10 cellular contexts compared by ENCODE assay signal in genomic region chr22:44710474-44711235, GRCh38. TPM values are rescaled to one million over a fixed set of nuclear protein-coding genes. Genes with fewer than 3 reads are reported as not detected.
A peak's percentile ranks its signal among the peaks of the same experiment; 100 is the strongest.
DNase-seq lines count a peak whose midpoint lies in the region; ATAC-seq and TF ChIP-seq lines count a peak whose summit lies in the region.
"Had no signal": no experiment of that assay in that cellular context is flagged by ENCODE, and none has a peak within 500 bp of the region (broad histone marks: within the 10 kb centered on the region; RNA-seq: fewer than 3 reads in every experiment).

No MANE protein-coding gene starts in this region.

- ATAC-seq in WTC11: no peak

- CTCF ChIA-PET in WTC11 (lab: Charles Lee): interaction anchor here (1.7 kb wide), 1 partner anchor 12 kb away, joined by 5 read pairs; no protein-coding TSS in a partner anchor

- H3K4me1 Mint-ChIP-seq in activated naive CD8-positive, alpha-beta T cell (ENCODE audit: low read depth): peaks cover 46% of the 10 kb centered on the region
- H3K4me1 Mint-ChIP-seq in WTC11: peaks cover 7% of the 10 kb centered on the region; the same call in 1 of the 2 replicates

- peak overlapping the region; percentile 82 for H3K4me3 Mint-ChIP-seq in activated naive CD8-positive, alpha-beta T cell
- H3K4me3 Mint-ChIP-seq in WTC11: no peak overlapping the region
- H3K4me3 Mint-ChIP-seq: neural progenitor cell had no signal

- peaks cover 24% of the 10 kb centered on the region for H4K20me1 ChIP-seq in osteoblast (ENCODE audit: insufficient read depth, low read length)

- H3K9me3 Mint-ChIP-seq in activated naive CD8-positive, alpha-beta T cell (ENCODE audit: low read depth): no peaks in the 10 kb centered on the region
- no peaks in the 10 kb centered on the region for H3K9me3 Mint-ChIP-seq in WTC11
- H3K9me3 Mint-ChIP-seq: neural progenitor cell had no signal

- intact Hi-C loops in ascending aorta (cut with DNase I): no loop called here

- H3K9me3 ChIP-seq in osteoblast (ENCODE audit: low read depth, low read length): no peaks in the 10 kb centered on the region
- H3K9me3 ChIP-seq in ascending aorta: no peaks in the 10 kb centered on the region

- peak overlapping the region; percentile 85 for H3K27ac Mint-ChIP-seq in activated naive CD8-positive, alpha-beta T cell
- H3K27ac Mint-ChIP-seq in WTC11: no peak overlapping the region
- H3K27ac Mint-ChIP-seq: neural progenitor cell had no signal

- POLR2A ChIA-PET in WTC11 (lab: Charles Lee): no interaction called here

- H3K79me2 ChIP-seq in osteoblast (ENCODE audit: insufficient read depth, low read length): peaks cover 20% of the 10 kb centered on the region

- H3K36me3 Mint-ChIP-seq in activated naive CD8-positive, alpha-beta T cell: no peaks in the 10 kb centered on the region
- no peaks in the 10 kb centered on the region for H3K36me3 Mint-ChIP-seq in WTC11
- H3K36me3 Mint-ChIP-seq: neural progenitor cell had no signal

- H3K27ac ChIP-seq in osteoblast (ENCODE audit: low read depth, low read length): no peak overlapping the region
- H3K27ac ChIP-seq in ascending aorta: no peak overlapping the region
- H3K27ac ChIP-seq: neural progenitor cell had no signal

- H3K36me3 ChIP-seq in osteoblast (ENCODE audit: insufficient read depth, low read length) (no peaks in the 10 kb centered on the region), ascending aorta (no peaks in the 10 kb centered on the region)
- H3K36me3 ChIP-seq: neural progenitor cell had no signal

- H3K27me3 ChIP-seq in osteoblast (ENCODE audit: insufficient read depth, low read length): no peaks in the 10 kb centered on the region
- no peaks in the 10 kb centered on the region for H3K27me3 ChIP-seq in ascending aorta
- H3K27me3 ChIP-seq: neural progenitor cell had no signal

- no peak overlapping the region for H3K4me2 ChIP-seq in osteoblast (ENCODE audit: insufficient read depth, low read length)
- H3K4me2 ChIP-seq: neural progenitor cell had no signal

- no peaks in the 10 kb centered on the region for H3K27me3 Mint-ChIP-seq in activated naive CD8-positive, alpha-beta T cell
- H3K27me3 Mint-ChIP-seq in WTC11 (ENCODE audit: low read depth): no peaks in the 10 kb centered on the region

- DNase-seq in DMS153 treated with DMSO at 0.1 percent for 48 hours (lab: John Stamatoyannopoulos, UW; ENCODE audit: unreplicated experiment) (peak; percentile 63), MV-4-11 (lab: John Stamatoyannopoulos, UW) (peak; percentile 8), osteoblast (ENCODE audit: insufficient read length, low spot score, missing footprints) (peak; percentile 59), anterior cingulate cortex (lab: John Stamatoyannopoulos, UW) (no peak), WTC11 (ENCODE audit: low spot score) (no peak), ascending aorta (ENCODE audit: low spot score in 2 of 2) (no peak), UCSD-AML1 (lab: John Stamatoyannopoulos, UW; ENCODE audit: unreplicated experiment) (no peak)
- DNase-seq: NCI-H187 had no signal

- H3K4me1 ChIP-seq in osteoblast (ENCODE audit: insufficient read depth, low read length) (peaks cover 13% of the 10 kb centered on the region), ascending aorta (no peaks in the 10 kb centered on the region)

- no peak overlapping the region for H3K4me3 ChIP-seq in osteoblast (ENCODE audit: insufficient read depth, low read length)
- H3K4me3 ChIP-seq in ascending aorta: no peak overlapping the region
- H3K4me3 ChIP-seq: neural progenitor cell had no signal

- no peak for TF ChIP-seq CTCF in osteoblast (IDR thresholded peaks at IDR 0.05; ENCODE audit: extremely low read depth, low read depth, low read length)
- no peak for TF ChIP-seq CTCF in WTC11 (IDR thresholded peaks at IDR 0.05)
- TF ChIP-seq CTCF in ascending aorta (IDR thresholded peaks at IDR 0.05): no peak

- no peak overlapping the region for H2AFZ ChIP-seq in osteoblast (ENCODE audit: low read length)
- H2AFZ ChIP-seq: neural progenitor cell had no signal

TF ChIP-seq in WTC11, 78 proteins besides CTCF, POLR2A, EP300 and RAD21:
- TF ChIP-seq ZNF317 (CRISPR knock-in tag; IDR thresholded peaks at IDR 0.05; ENCODE audit: borderline replicate concordance, low read depth) (no peak), ZNF532 (CRISPR knock-in tag; IDR thresholded peaks at IDR 0.05; ENCODE audit: borderline replicate concordance) (no peak), JUN (CRISPR knock-in tag; IDR thresholded peaks at IDR 0.05) (no peak), ZNF396 (CRISPR knock-in tag; IDR thresholded peaks at IDR 0.05; ENCODE audit: borderline replicate concordance) (no peak), CREM (CRISPR knock-in tag; IDR thresholded peaks at IDR 0.05) (no peak), ATF1 (CRISPR knock-in tag; IDR thresholded peaks at IDR 0.05) (no peak), GRHL2 (CRISPR knock-in tag; IDR thresholded peaks at IDR 0.05; ENCODE audit: insufficient replicate concordance, severe bottlenecking) (no peak), CREB1 (CRISPR knock-in tag; IDR thresholded peaks at IDR 0.05) (no peak), ZNF232 (CRISPR knock-in tag; IDR thresholded peaks at IDR 0.05) (no peak)

RNA-seq across cellular contexts. Expression of gene PRR5, which starts 8.7 kb away (rescaled TPM):
- total RNA-seq in osteoblast (13.0 and 14.8 TPM in 2 replicates), WTC11 (2021) (12.3 to 15.6 TPM (median 13.6 TPM) in 3 replicates), ascending aorta (4.4 TPM)

RNA-seq across cellular contexts. Expression of gene ARHGAP8, which starts 41.7 kb away (rescaled TPM):
- total RNA-seq in osteoblast (0.29 and 0.36 TPM in 2 replicates), WTC11 (2021) (50.5 to 61.4 TPM (median 58.0 TPM) in 3 replicates), ascending aorta (not detected)

Comparison
In these comparisons a context has a peak if more than half of its experiments do, and no peak if none do; other contexts are left out.
1. DNase-seq: peak in DMS153 treated with DMSO at 0.1 percent for 48 hours (single experiment), MV-4-11 (single experiment) and osteoblast (single experiment); none in anterior cingulate cortex (0 of 58), WTC11 (single experiment), ascending aorta (0 of 2) and UCSD-AML1 (single experiment).
2. RNA of gene ARHGAP8, which starts 41.7 kb away (total RNA-seq): 50.5 to 61.4 TPM in WTC11; 0.29 to 0.36 TPM in osteoblast and not detected in ascending aorta (single experiment); every median in the first group is over 10 times any median in the second.